In genomic region chr5:120852222-120852860, GRCh38 we compare ENCODE assay signal across 24 cellular contexts.
DNase-seq lines count a peak whose midpoint lies in the region; ATAC-seq, FAIRE-seq and TF ChIP-seq lines count a peak whose summit lies in the region.
"Had no signal": no experiment of that assay in that cellular context is flagged by ENCODE, and none has a peak within 500 bp of the region (broad histone marks: within the 10 kb centered on the region; RNA-seq: fewer than 3 reads in every experiment).

No MANE protein-coding gene starts in this region.

- no peak overlapping the region for H2BK12ac ChIP-seq in H1 (ENCODE audit: low read depth, low read length)

- H3K27me3 ChIP-seq in HAP-1 (ENCODE audit: low read depth) (no peaks in the 10 kb centered on the region), H1 (replicated peaks in 1 of 4; ENCODE audit: control insufficient read depth in 3 of 4, extremely low read depth in 1 of 4, insufficient read depth in 3 of 4, low read length in 3 of 4) (0 out of 7 replicates have a peak, but pooled peaks cover 0 to 5% (median 2%) of the 10 kb centered on the region in 4 experiments), WERI-Rb-1 (ENCODE audit: insufficient read depth, low read depth, severe bottlenecking) (no peaks in the 10 kb centered on the region)

- H3K9ac ChIP-seq in H1 (replicated peaks in 1 of 4; ENCODE audit: extremely low read depth in 1 of 4, low read depth in 3 of 4, low read length in 3 of 4): no peak overlapping the region
- H3K9ac ChIP-seq: SK-N-SH had no signal

- TF ChIP-seq POLR2A in H1 (IDR thresholded peaks at IDR 0.05; ENCODE audit: control extremely low read depth in 1 of 2, low read depth in 2 of 2, low read length in 2 of 2): no peak

- no peak overlapping the region for H2BK120ac ChIP-seq in H1 (replicated peaks; ENCODE audit: low read depth, low read length)

- DNase-seq in HAP-1 (ENCODE audit: low spot score in 2 of 2): peak; percentile 31 to 57
- no peak for DNase-seq in H1 (ENCODE audit: low read depth in 1 of 2, low spot score in 2 of 2)
- peak; percentile 25 for DNase-seq in iPS-NIHi11 (ENCODE audit: low spot score)
- no peak for DNase-seq in WERI-Rb-1
- DNase-seq in HuH-7 (ENCODE audit: low spot score): no peak
- DNase-seq: C1 segment of cervical spinal cord; CD4-positive, alpha-beta memory T cell; COR-L47; DMS53; GOT3; NCI-H1092 treated with DMSO at 0.1 percent for 48 hours; NCI-H1436; NCI-H187; NCI-H2081 treated with DMSO at 0.1 percent for 48 hours; NCI-H2171 treated with DMSO at 0.1 percent for 48 hours; NCI-H345; NCI-H510A treated with DMSO at 0.1 percent for 48 hours; NCI-H748 treated with DMSO at 0.1 percent for 48 hours; PC-3; SK-N-SH; SW 1271 had no signal

- no peak overlapping the region for H3K18ac ChIP-seq in H1 (ENCODE audit: extremely low read depth, low read length)

- no peak overlapping the region for H2BK20ac ChIP-seq in H1 (ENCODE audit: low read length)

- H3K27ac ChIP-seq in H1 (ENCODE audit: low read depth, low read length): no peak overlapping the region
- no peak overlapping the region for H3K27ac ChIP-seq in WERI-Rb-1

- H3K4me1 ChIP-seq in HAP-1 (peaks cover 39% of the 10 kb centered on the region), H1 (replicated peaks in 1 of 4; ENCODE audit: control insufficient read depth in 3 of 4, insufficient read depth in 4 of 4, low read length in 3 of 4) (peaks cover 2 to 20% (median 13%) of the 10 kb centered on the region in 4 experiments; a peak in 6 of 7 replicates)

- TF ChIP-seq EP300 in H1 (IDR thresholded peaks at IDR 0.05; ENCODE audit: borderline replicate concordance in 1 of 2, low read depth in 2 of 2, low read length in 2 of 2): no peak

- no peak overlapping the region for H3K23ac ChIP-seq in H1 (ENCODE audit: insufficient read length)

- no peak overlapping the region for H2BK5ac ChIP-seq in H1 (ENCODE audit: low read depth, low read length)

- no peaks in the 10 kb centered on the region for H3K9me3 ChIP-seq in HAP-1
- no peaks in the 10 kb centered on the region for H3K9me3 ChIP-seq in H1 (ENCODE audit: insufficient read depth in 2 of 2, low read depth in 1 of 2, low read length in 1 of 2)
- no peaks in the 10 kb centered on the region for H3K9me3 ChIP-seq in WERI-Rb-1 (ENCODE audit: severe bottlenecking)
- H3K9me3 ChIP-seq: SK-N-SH had no signal

- H3K4me2 ChIP-seq in H1 (ENCODE audit: insufficient read depth in 1 of 2, low read depth in 2 of 2, low read length in 2 of 2): peak overlapping the region in 1 of 2 experiments; percentile 31; a peak in 2 of 4 replicates
- H3K4me2 ChIP-seq: SK-N-SH had no signal

- no peak for ATAC-seq in HG03571 (IDR thresholded peaks at IDR 0.05; ENCODE audit: unreplicated experiment)
- no peak for ATAC-seq in GM18907 (IDR thresholded peaks at IDR 0.05; ENCODE audit: unreplicated experiment)
- ATAC-seq: PC-3 had no signal

- H3K79me2 ChIP-seq in H1 (ENCODE audit: control insufficient read depth in 1 of 2, insufficient read depth in 2 of 2, low read length in 2 of 2): no peaks in the 10 kb centered on the region

- TF ChIP-seq RAD21 in H1 (IDR thresholded peaks at IDR 0.05 in 1 of 2, conservative IDR thresholded peaks at IDR 0.05 in 1 of 2; ENCODE audit: low read depth in 2 of 2, low read length in 2 of 2): no peak

- in situ Hi-C loops in HAP-1 (cut with MboI; ENCODE audit: low sequenced_read_pairs): no loop called here

- peak; percentile 73 for FAIRE-seq in H1 (lab: Jason Lieb, UNC)
- FAIRE-seq: G401.6 had no signal

- H3K4me3 ChIP-seq in HAP-1 (no peak overlapping the region), H1 (ENCODE audit: extremely low read depth in 1 of 4, insufficient read depth in 2 of 4, low read depth in 3 of 4, low read length in 4 of 4) (0 out of 8 replicates have a peak overlapping the region, but pooled peaks of 1 of the 4 experiments have one; percentile 15), WERI-Rb-1 (ENCODE audit: low read depth, low read length) (no peak overlapping the region)

- 18% methylated on average over 1 of the region's 1 CpG; no CpG with 5 or more reads in 1 of the 2 experiments for WGBS in H1 (ENCODE audit: extremely low coverage in 1 of 2, insufficient coverage in 1 of 2, insufficient read length in 1 of 2, insufficient replicate concordance in 2 of 2, low coverage in 1 of 2, low lambda C conversion rate in 2 of 2, missing lambda C conversion rate in 1 of 2), 2 experiments

- no peak overlapping the region for H2BK15ac ChIP-seq in H1 (ENCODE audit: low read length)

- no peaks in the 10 kb centered on the region for H4K20me1 ChIP-seq in H1 (replicated peaks in 1 of 2; ENCODE audit: control insufficient read depth in 1 of 2, insufficient read depth in 2 of 2, low read length in 2 of 2)

- no peaks in the 10 kb centered on the region for H3K79me1 ChIP-seq in H1 (ENCODE audit: low read depth, low read length)

- no peak overlapping the region for H2AK5ac ChIP-seq in H1 (ENCODE audit: low read depth, low read length)

- no peak for TF ChIP-seq CTCF in H1 (IDR thresholded peaks at IDR 0.05; ENCODE audit: control extremely low read depth in 1 of 3, insufficient read depth in 1 of 3, low read depth in 1 of 3, low read length in 3 of 3)
- no peak for TF ChIP-seq CTCF in WERI-Rb-1 (IDR thresholded peaks at IDR 0.05; ENCODE audit: low read depth, low read length)

- POLR2A ChIA-PET in H1 (lab: Charles Lee; ENCODE audit: partially characterized antibody): interaction anchor here (2.6 kb wide), 1 partner anchor 9 kb away, joined by 9 read pairs; no protein-coding TSS in a partner anchor

- H4K8ac ChIP-seq in H1 (ENCODE audit: extremely low read depth, insufficient read depth, low read length): no peak overlapping the region

- no peak overlapping the region for H4K91ac ChIP-seq in H1 (replicated peaks; ENCODE audit: insufficient read length, low read length)

- H4K5ac ChIP-seq in H1 (ENCODE audit: insufficient read length, low read depth, low read length): no peak overlapping the region

- no peaks in the 10 kb centered on the region for H3K36me3 ChIP-seq in HAP-1 (replicated peaks)
- no peaks in the 10 kb centered on the region for H3K36me3 ChIP-seq in H1 (ENCODE audit: control insufficient read depth in 2 of 4, insufficient read depth in 4 of 4, low read length in 3 of 4)
- no peaks in the 10 kb centered on the region for H3K36me3 ChIP-seq in WERI-Rb-1

- H3K4ac ChIP-seq in H1 (replicated peaks; ENCODE audit: insufficient read length, low read depth, low read length): no peak overlapping the region

- H2AFZ ChIP-seq in H1 (ENCODE audit: low read length): no peak overlapping the region

- H3K56ac ChIP-seq in H1 (replicated peaks; ENCODE audit: insufficient read length, low read depth, low read length): no peak overlapping the region

- CTCF ChIA-PET in H1 (lab: Charles Lee; ENCODE audit: partially characterized antibody): interaction anchor here (1.3 to 3.7 kb wide), 3 partner anchors 15 to 35 kb away, joined by 3 to 14 read pairs (median 10); no protein-coding TSS in a partner anchor

- H3K23me2 ChIP-seq in H1 (ENCODE audit: low read depth, low read length): no peaks in the 10 kb centered on the region

- no peak overlapping the region for H3K14ac ChIP-seq in H1 (ENCODE audit: insufficient read length)

Comparison
In these comparisons a context has a peak if more than half of its experiments do, and no peak if none do; other contexts are left out.
1. DNase-seq: peak in HAP-1 (2 of 2) and iPS-NIHi11 (single experiment); none in H1 (0 of 2), WERI-Rb-1 (single experiment) and HuH-7 (single experiment).